ENCODE assay signal across 10 cellular contexts in the genomic region with DNA sequence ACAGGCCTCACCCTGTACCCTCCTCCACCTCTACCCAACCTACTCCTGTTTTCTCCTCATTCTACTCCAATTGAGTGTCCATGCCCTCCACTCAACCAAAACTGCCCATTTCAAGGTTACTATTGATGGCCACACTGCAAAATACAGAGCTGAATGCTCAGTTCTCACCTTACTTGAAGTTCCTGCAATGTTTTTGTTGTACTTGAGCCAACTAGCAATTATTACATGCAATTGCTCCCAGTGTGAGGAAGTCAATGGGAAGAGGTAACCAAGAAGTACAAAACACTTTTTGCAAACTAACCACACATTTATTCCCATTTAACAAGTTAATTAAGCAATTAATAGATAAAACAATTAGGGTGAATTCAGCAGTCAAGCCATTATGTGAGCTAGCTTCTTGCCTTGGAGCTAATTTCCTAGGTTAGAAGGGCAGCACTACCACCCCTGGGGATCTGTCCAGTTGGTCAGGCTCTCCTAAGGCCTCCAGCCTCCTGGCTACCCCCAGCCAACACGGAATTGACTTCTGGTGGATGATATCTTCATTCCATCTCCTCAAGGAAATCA. TPM values are rescaled to one million over a fixed set of nuclear protein-coding genes. Genes with fewer than 3 reads are reported as not detected.
"Had no signal": no experiment of that assay in that cellular context is flagged by ENCODE, and none has a peak within 500 bp of the region (broad histone marks: within the 10 kb centered on the region; RNA-seq: fewer than 3 reads in every experiment).

No MANE protein-coding gene starts in this region.

- H3K36me3 Mint-ChIP-seq: IgD-negative memory B cell had no signal

- H3K4me3 ChIP-seq: K562 had no signal

- H3K4me3 Mint-ChIP-seq: IgD-negative memory B cell had no signal

- H3K9me3 Mint-ChIP-seq: IgD-negative memory B cell had no signal

- H3K27ac ChIP-seq: HL-60, KMS-11 had no signal

- H3K4me1 Mint-ChIP-seq: IgD-negative memory B cell had no signal

- DNase-seq: IMR-90, KBM-7, KG1 had no signal

- ATAC-seq: HepG2, K562 had no signal

- H3K27ac Mint-ChIP-seq: IgD-negative memory B cell had no signal

RNA-seq across cellular contexts. Expression of gene GGTLC1, which starts 52.4 kb away (rescaled TPM):
- total RNA-seq: HepG2, HT-29, HT1080, IMR-90, K562 had no signal
